ENCODE assay signal across 8 cellular contexts in the genomic region with DNA sequence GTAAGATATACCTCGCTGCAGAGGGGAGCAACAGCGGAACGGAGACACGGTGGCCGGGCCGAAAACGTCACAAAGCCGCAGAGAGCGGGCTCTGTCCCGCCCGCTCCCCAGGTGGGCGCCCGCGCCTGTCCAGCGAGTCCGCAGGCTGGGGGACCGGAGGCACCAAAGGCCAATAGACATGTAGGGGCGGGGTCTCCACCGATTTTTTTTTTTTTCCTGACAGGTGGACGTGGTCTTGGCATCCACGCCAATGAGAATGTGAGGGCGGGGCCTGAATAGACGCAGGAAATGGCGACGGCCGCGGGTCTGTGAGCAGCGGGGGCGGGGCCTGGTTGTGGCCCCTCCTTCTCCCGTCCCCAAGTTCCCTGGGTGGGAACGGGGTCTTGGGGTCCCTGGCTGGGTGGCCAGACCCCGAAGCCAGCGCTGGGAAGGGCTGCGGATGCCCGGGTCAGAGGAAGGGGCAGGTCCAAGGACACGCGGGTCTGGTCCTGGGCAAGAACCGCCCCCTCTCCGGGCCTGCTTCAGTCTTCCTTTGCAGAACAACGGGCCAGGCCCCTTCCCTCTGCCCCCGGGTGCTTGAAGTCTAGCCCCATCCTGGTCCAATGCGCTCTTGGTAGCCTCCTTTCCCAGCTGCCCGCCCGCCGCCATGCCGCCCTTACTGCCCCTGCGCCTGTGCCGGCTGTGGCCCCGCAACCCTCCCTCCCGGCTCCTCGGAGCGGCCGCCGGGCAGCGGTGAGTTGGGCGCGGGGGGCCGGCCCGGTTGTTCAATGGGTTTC. TPM values are rescaled to one million over a fixed set of nuclear protein-coding genes. Genes with fewer than 3 reads are reported as not detected.
A peak's percentile ranks its signal among the peaks of the same experiment; 100 is the strongest.
DNase-seq lines count a peak whose midpoint lies in the region; TF ChIP-seq lines count a peak whose summit lies in the region.

A gene with protein sequence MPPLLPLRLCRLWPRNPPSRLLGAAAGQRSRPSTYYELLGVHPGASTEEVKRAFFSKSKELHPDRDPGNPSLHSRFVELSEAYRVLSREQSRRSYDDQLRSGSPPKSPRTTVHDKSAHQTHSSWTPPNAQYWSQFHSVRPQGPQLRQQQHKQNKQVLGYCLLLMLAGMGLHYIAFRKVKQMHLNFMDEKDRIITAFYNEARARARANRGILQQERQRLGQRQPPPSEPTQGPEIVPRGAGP (plus strand): TSS at position 340 of the 776 bp plus-strand sequence. CDS start 307 bp downstream, at position 647.

- H3K9me3 ChIP-seq in H9 (ENCODE audit: control insufficient read depth, low read depth, low read length): no peaks in the 10 kb centered on the region
- H3K9me3 ChIP-seq in ovary: no peaks in the 10 kb centered on the region
- no peaks in the 10 kb centered on the region for H3K9me3 ChIP-seq in thyroid gland

- H3K4me1 ChIP-seq in H9 (ENCODE audit: insufficient read depth, low read length) (0 out of 2 replicates have a peak, but pooled peaks cover 3% of the 10 kb centered on the region), ovary (ENCODE audit: insufficient read depth) (peaks cover 27% of the 10 kb centered on the region), thyroid gland (peaks cover 45 to 64% of the 10 kb centered on the region in 2 donors)

- H3K4me1 Mint-ChIP-seq in H9: peaks cover 26 to 37% of the 10 kb centered on the region in 2 experiments

- H3K36me3 Mint-ChIP-seq in H9 (ENCODE audit: insufficient read depth in 1 of 3, low read depth in 3 of 3): peaks cover 2 to 3% (median 3%) of the 10 kb centered on the region in 3 experiments; a peak in 4 of 7 replicates

- H3K4me3 ChIP-seq in ovary (peak within 1 kb of the TSS; percentile 52), thyroid gland (replicated peaks in 1 of 3) (peak within 1 kb of the TSS; percentile 54 to 83 (median 74))

- H3K56ac ChIP-seq in H9 (ENCODE audit: insufficient read length, low read depth, low read length): no peak within 1 kb of the TSS

- no peak within 1 kb of the TSS for H2BK120ac ChIP-seq in H9 (ENCODE audit: low read depth, low read length, poor library complexity, severe bottlenecking)

- no peaks in the 10 kb centered on the region for H3K9me3 Mint-ChIP-seq in H9

- no peak within 1 kb of the TSS for H2BK20ac ChIP-seq in H9 (ENCODE audit: low read depth, low read length, poor library complexity, severe bottlenecking)

- H2BK12ac ChIP-seq in H9 (ENCODE audit: insufficient read length, low read depth, low read length): no peak within 1 kb of the TSS

- H3K27me3 ChIP-seq in H9 (ENCODE audit: insufficient read depth, low read length) (no peaks in the 10 kb centered on the region; the same call in 1 of the 2 replicates), ovary (no peaks in the 10 kb centered on the region), thyroid gland (no peaks in the 10 kb centered on the region)

- TF ChIP-seq POLR2A in ovary (IDR thresholded peaks at IDR 0.05) (peak; percentile 59), thyroid gland (IDR thresholded peaks at IDR 0.05) (peak in 1 of 2 donors; percentile 75)

- no peak within 1 kb of the TSS for H4K5ac ChIP-seq in H9 (ENCODE audit: insufficient read length, low read depth, low read length)

- no peaks in the 10 kb centered on the region for H4K20me1 ChIP-seq in H9 (ENCODE audit: control insufficient read depth, insufficient read depth, insufficient read length)

- H2AFZ ChIP-seq in H9 (ENCODE audit: low read length): no peak within 1 kb of the TSS

- no peak within 1 kb of the TSS for H3K23ac ChIP-seq in H9 (ENCODE audit: insufficient read length, low read depth, low read length)

- no peak within 1 kb of the TSS for H4K8ac ChIP-seq in H9 (replicated peaks; ENCODE audit: insufficient read length, low read depth, low read length)

- H3K23me2 ChIP-seq in H9 (ENCODE audit: insufficient read length, low read depth, low read length, poor library complexity, severe bottlenecking): peaks cover 35% of the 10 kb centered on the region

- no peak for TF ChIP-seq EP300 in ovary (IDR thresholded peaks at IDR 0.05)

- peak within 1 kb of the TSS; percentile 60 for H3K14ac ChIP-seq in H9 (ENCODE audit: insufficient read depth, low read length)

- no peaks in the 10 kb centered on the region for H3K79me1 ChIP-seq in H9 (ENCODE audit: insufficient read depth, low read depth, low read length, poor library complexity, severe bottlenecking)

- no peak within 1 kb of the TSS for H3K4ac ChIP-seq in H9 (ENCODE audit: low read depth, low read length)

- H3K27ac Mint-ChIP-seq in H9: peak within 1 kb of the TSS; percentile 54 to 88 (median 87); a peak in 5 of 7 replicates

- H3K9ac ChIP-seq in H9 (ENCODE audit: extremely low read depth, insufficient read length, low read length): peak within 1 kb of the TSS; percentile 33

- H3K36me3 ChIP-seq in ovary (no peaks in the 10 kb centered on the region), thyroid gland (no peaks in the 10 kb centered on the region)

- no peak within 1 kb of the TSS for H2AK5ac ChIP-seq in H9 (ENCODE audit: insufficient read length, low read length)

- peak within 1 kb of the TSS; percentile 74 to 91 for H3K4me3 Mint-ChIP-seq in H9

- no CpG with 5 or more reads among the region's 59 CpGs for WGBS in H9 (ENCODE audit: extremely low coverage, insufficient read length, low lambda C conversion rate)
- 0 to 1% (median 0%) methylated on average over 56 to 59 of the region's 59 CpGs for WGBS in ovary, 3 donors
- 1% methylated on average over 25 to 30 of the region's 59 CpGs for WGBS in thyroid gland, 2 donors

- peaks cover 20% of the 10 kb centered on the region for H3K27me3 Mint-ChIP-seq in H9 (ENCODE audit: low read depth)

- TF ChIP-seq CTCF in H9 (conservative IDR thresholded peaks at IDR 0.05): no peak
- no peak for TF ChIP-seq CTCF in ovary (IDR thresholded peaks at IDR 0.05)
- no peak for TF ChIP-seq CTCF in thyroid gland (IDR thresholded peaks at IDR 0.05)

- no peak within 1 kb of the TSS for H4K91ac ChIP-seq in H9 (ENCODE audit: insufficient read length, low read depth, low read length)

- H3T11ph ChIP-seq in H9 (ENCODE audit: low read length): no peak within 1 kb of the TSS

- H2BK5ac ChIP-seq in H9 (ENCODE audit: insufficient read length, low read length): no peak within 1 kb of the TSS

- intact Hi-C loops in head of caudate nucleus (cut with DNase I): no loop called here
- intact Hi-C loops in ovary (cut with DNase I): no loop called here
- intact Hi-C loops in thyroid gland (cut with DNase I): no loop called here

- H2BK15ac ChIP-seq in H9 (ENCODE audit: low read depth, low read length): no peak within 1 kb of the TSS

- peak within 1 kb of the TSS; percentile 84 for H3K18ac ChIP-seq in H9 (ENCODE audit: insufficient read length, low read depth, low read length)

- H3K27ac ChIP-seq in H9 (ENCODE audit: insufficient read length, low read depth, low read length) (no peak within 1 kb of the TSS), ovary (peak within 1 kb of the TSS; percentile 91 to 93), thyroid gland (peak within 1 kb of the TSS; percentile 72 to 90 (median 79))

- H3K4me2 ChIP-seq in H9 (ENCODE audit: insufficient read depth, insufficient read length, low read length): peak within 1 kb of the TSS; percentile 94

- peak; percentile 95 for DNase-seq in DMS79 treated with DMSO at 0.1 percent for 48 hours (lab: John Stamatoyannopoulos, UW)
- DNase-seq in H9: peak; percentile 98
- peak; percentile 98 for DNase-seq in NCI-H1092 treated with DMSO at 0.1 percent for 48 hours (lab: John Stamatoyannopoulos, UW)
- DNase-seq in SW480 (ENCODE audit: low spot score): peak; percentile 92
- DNase-seq in activated naive CD8-positive, alpha-beta T cell treated with anti-CD3 and anti-CD28 coated beads, Interleukin-2, amount 50 U/mL, for 16 hours (ENCODE audit: low read depth, low spot score): peak; percentile 69
- peak; percentile 85 to 97 (median 92) for DNase-seq in head of caudate nucleus
- DNase-seq in ovary: peak; percentile 92 to 95 (median 94)
- DNase-seq in thyroid gland: peak; percentile 96 to 97

- no peaks in the 10 kb centered on the region for H3K79me2 ChIP-seq in H9 (ENCODE audit: insufficient read depth, low read length)

RNA-seq across cellular contexts. Expression of the gene that starts here (rescaled TPM):
- 21.0 and 24.2 TPM in 2 replicates for total RNA-seq in H9 (2021)
- 10 to 100 TPM; 25.0 to 62.2 (median 43.1) TPM for total RNA-seq in ovary
- polyA plus RNA-seq in ovary: 10 to 100 TPM; 28.8 to 69.1 TPM
- total RNA-seq in thyroid gland: 10 to 100 TPM; 10.9 to 48.6 (median 21.9) TPM
